In genomic region chr6:7672066-7673062, GRCh38 we compare ENCODE assay signal across 15 cellular contexts. TPM values are rescaled to one million over a fixed set of nuclear protein-coding genes. Genes with fewer than 3 reads are reported as not detected.
DNase-seq lines count a peak whose midpoint lies in the region; ATAC-seq and TF ChIP-seq lines count a peak whose summit lies in the region.
"Had no signal": no experiment of that assay in that cellular context is flagged by ENCODE, and none has a peak within 500 bp of the region (broad histone marks: within the 10 kb centered on the region; RNA-seq: fewer than 3 reads in every experiment).

No MANE protein-coding gene starts in this region.

- no peak overlapping the region for H2AK5ac ChIP-seq in H9 (ENCODE audit: insufficient read length, low read length)

- ATAC-seq in left ventricle myocardium superior (peak; percentile 19), HG02763 (IDR thresholded peaks at IDR 0.05; ENCODE audit: unreplicated experiment) (no peak)
- ATAC-seq in activated CD4-positive, CD25-positive, alpha-beta regulatory T cell treated with anti-CD3 and anti-CD28 coated beads, Interleukin-2, amount 50 U/mL, for 24 hours, result no peak
- ATAC-seq: activated T-cell treated with anti-CD3 and anti-CD28 coated beads, Interleukin-2, amount 50 U/mL, for 4 hours had no signal

- no peaks in the 10 kb centered on the region for H3K36me3 Mint-ChIP-seq in H9 (ENCODE audit: insufficient read depth in 1 of 3, low read depth in 3 of 3)
- H3K36me3 Mint-ChIP-seq: naive B cell had no signal

- H2BK12ac ChIP-seq in H9 (ENCODE audit: insufficient read length, low read depth, low read length), result no peak overlapping the region

- no peak overlapping the region for H2BK5ac ChIP-seq in H9 (ENCODE audit: insufficient read length, low read length)

- no peaks in the 10 kb centered on the region for H4K20me1 ChIP-seq in H9 (ENCODE audit: control insufficient read depth, insufficient read depth, insufficient read length)

- no peak overlapping the region for H3K9ac ChIP-seq in H9 (ENCODE audit: extremely low read depth, insufficient read length, low read length)

- in situ Hi-C loops in brain microvascular endothelial cell (cut with HindIII; ENCODE audit: low pct_ligation_motif_present, low sequenced_read_pairs), result no loop called here

- H3K18ac ChIP-seq in H9 (ENCODE audit: insufficient read length, low read depth, low read length), result no peak overlapping the region

- H2BK20ac ChIP-seq in H9 (ENCODE audit: low read depth, low read length, poor library complexity, severe bottlenecking), result no peak overlapping the region

- no peak overlapping the region for H3K4ac ChIP-seq in H9 (ENCODE audit: low read depth, low read length)

- peaks cover 15% of the 10 kb centered on the region for H3K27me3 Mint-ChIP-seq in H9 (ENCODE audit: low read depth)

- H2BK15ac ChIP-seq in H9 (ENCODE audit: low read depth, low read length), result no peak overlapping the region

- H3K23me2 ChIP-seq in H9 (ENCODE audit: insufficient read length, low read depth, low read length, poor library complexity, severe bottlenecking), result no peaks in the 10 kb centered on the region

- no peak overlapping the region for H4K8ac ChIP-seq in H9 (replicated peaks; ENCODE audit: insufficient read length, low read depth, low read length)

- no peaks in the 10 kb centered on the region for H3K79me1 ChIP-seq in H9 (ENCODE audit: insufficient read depth, low read depth, low read length, poor library complexity, severe bottlenecking)

- H3K4me2 ChIP-seq in H9 (ENCODE audit: insufficient read depth, insufficient read length, low read length), result peak overlapping the region; percentile 8

- H2BK120ac ChIP-seq in H9 (ENCODE audit: low read depth, low read length, poor library complexity, severe bottlenecking), result no peak overlapping the region

- no peak overlapping the region for H3T11ph ChIP-seq in H9 (ENCODE audit: low read length)

- peaks cover 10 to 15% of the 10 kb centered on the region in 2 experiments for H3K4me1 Mint-ChIP-seq in H9
- H3K4me1 Mint-ChIP-seq: naive B cell had no signal

- H3K36me3 ChIP-seq in brain microvascular endothelial cell (replicated peaks), result no peaks in the 10 kb centered on the region
- H3K36me3 ChIP-seq in effector memory CD4-positive, alpha-beta T cell (ENCODE audit: control insufficient read depth, insufficient read depth, low read length), result no peaks in the 10 kb centered on the region

- H3K27ac ChIP-seq in H9 (ENCODE audit: insufficient read length, low read depth, low read length), result no peak overlapping the region
- H3K27ac ChIP-seq in brain microvascular endothelial cell, result no peak overlapping the region
- no peak overlapping the region for H3K27ac ChIP-seq in effector memory CD4-positive, alpha-beta T cell (ENCODE audit: insufficient read depth, low read length, poor library complexity, severe bottlenecking)
- H3K27ac ChIP-seq: C4-2B, SK-N-MC had no signal

- H3K27ac Mint-ChIP-seq in H9, result peak overlapping the region in 1 of 3 experiments; percentile 45; a peak in 1 of 7 replicates
- H3K27ac Mint-ChIP-seq: naive B cell had no signal

- H3K4me1 ChIP-seq in H9 (ENCODE audit: insufficient read depth, low read length), result no peaks in the 10 kb centered on the region
- no peaks in the 10 kb centered on the region for H3K4me1 ChIP-seq in effector memory CD4-positive, alpha-beta T cell (ENCODE audit: control insufficient read depth, insufficient read depth, low read length, poor library complexity, severe bottlenecking)

- H3K23ac ChIP-seq in H9 (ENCODE audit: insufficient read length, low read depth, low read length), result no peak overlapping the region

- no peak overlapping the region for H4K91ac ChIP-seq in H9 (ENCODE audit: insufficient read length, low read depth, low read length)

- peak overlapping the region; percentile 42 to 63; a peak in 4 of 5 replicates for H3K4me3 Mint-ChIP-seq in H9
- H3K4me3 Mint-ChIP-seq: activated T-cell treated with anti-CD3 and anti-CD28 coated beads, Interleukin-2, amount 50 U/mL, for 4 hours; naive B cell had no signal

- H3K27me3 ChIP-seq in H9 (ENCODE audit: insufficient read depth, low read length) (no peaks in the 10 kb centered on the region), brain microvascular endothelial cell (replicated peaks) (no peaks in the 10 kb centered on the region)
- H3K27me3 ChIP-seq in effector memory CD4-positive, alpha-beta T cell (replicated peaks; ENCODE audit: control insufficient read depth, insufficient read depth, low read length, poor library complexity, severe bottlenecking), result peaks cover 1% of the 10 kb centered on the region

- no peaks in the 10 kb centered on the region for H3K9me3 ChIP-seq in H9 (ENCODE audit: control insufficient read depth, low read depth, low read length)
- no peaks in the 10 kb centered on the region for H3K9me3 ChIP-seq in effector memory CD4-positive, alpha-beta T cell (ENCODE audit: control insufficient read depth, low read length)

- H3K4me3 ChIP-seq in brain microvascular endothelial cell (ENCODE audit: low read depth, low read length) (peak overlapping the region; percentile 45), retinal pigment epithelial cell (ENCODE audit: low read length) (peak overlapping the region; percentile 55)
- H3K4me3 ChIP-seq in effector memory CD4-positive, alpha-beta T cell (ENCODE audit: insufficient read depth, low read depth, low read length, poor library complexity, severe bottlenecking), result no peak overlapping the region
- H3K4me3 ChIP-seq: SK-N-MC had no signal

- peak overlapping the region; percentile 27 for H4K5ac ChIP-seq in H9 (ENCODE audit: insufficient read length, low read depth, low read length)

- H3K14ac ChIP-seq in H9 (ENCODE audit: insufficient read depth, low read length), result no peak overlapping the region

- H3K79me2 ChIP-seq in H9 (ENCODE audit: insufficient read depth, low read length), result no peaks in the 10 kb centered on the region

- H3K56ac ChIP-seq in H9 (ENCODE audit: insufficient read length, low read depth, low read length), result no peak overlapping the region

- H2AFZ ChIP-seq in H9 (ENCODE audit: low read length), result no peak overlapping the region

- intact Hi-C loops in left ventricle myocardium superior (cut with micrococcal nuclease), result no loop called here

- no peak for TF ChIP-seq CTCF in H9 (conservative IDR thresholded peaks at IDR 0.05)
- no peak for TF ChIP-seq CTCF in brain microvascular endothelial cell (IDR thresholded peaks at IDR 0.05; ENCODE audit: low read depth, low read length, missing control alignments)
- TF ChIP-seq CTCF in retinal pigment epithelial cell (conservative IDR thresholded peaks at IDR 0.05; ENCODE audit: low read depth, low read length), result no peak

- WGBS in H9 (ENCODE audit: extremely low coverage, insufficient read length, low lambda C conversion rate), result no CpG with 5 or more reads among the region's 20 CpGs

- DNase-seq in H9, result no peak
- DNase-seq in brain microvascular endothelial cell, result no peak
- DNase-seq in left ventricle myocardium superior, result no peak
- peak; percentile 26 for DNase-seq in retinal pigment epithelial cell (ENCODE audit: low read depth)
- DNase-seq in effector memory CD4-positive, alpha-beta T cell, result no peak
- DNase-seq in NCI-H1048 (lab: John Stamatoyannopoulos, UW), result no peak
- DNase-seq: activated T-cell treated with anti-CD3 and anti-CD28 coated beads, Interleukin-2, amount 50 U/mL, for 4 hours; effector CD4-positive, alpha-beta T cell; naive B cell; NCI-H526 treated with DMSO at 0.1 percent for 48 hours; stimulated activated CD4-positive, alpha-beta T cell treated with anti-CD3 and anti-CD28 coated beads, Interleukin-15, amount 100 ng/mL, for 24 hours had no signal

- no peaks in the 10 kb centered on the region for H3K9me3 Mint-ChIP-seq in H9
- H3K9me3 Mint-ChIP-seq: activated T-cell treated with anti-CD3 and anti-CD28 coated beads, Interleukin-2, amount 50 U/mL, for 4 hours; naive B cell had no signal

RNA-seq across cellular contexts. Expression of gene BMP6, which starts 53.5 kb away (rescaled TPM):
- total RNA-seq in H9 (2021) (0.28 and 0.61 TPM in 2 replicates), left ventricle myocardium superior (2.7 TPM)
- total RNA-seq: activated T-cell treated with anti-CD3 and anti-CD28 coated beads, Interleukin-2, amount 50 U/mL, for 4 hours had no signal
